ENCODE assay signal across 8 cellular contexts in genomic region chr12:108333898-108334699, GRCh38.
DNase-seq lines count a peak whose midpoint lies in the region; ATAC-seq lines count a peak whose summit lies in the region.

No MANE protein-coding gene starts in this region.

- H3K27me3 Mint-ChIP-seq in effector memory CD8-positive, alpha-beta T cell, result peaks cover 6 to 19% of the 10 kb centered on the region in 2 donors

- peaks cover 33 to 65% of the 10 kb centered on the region in 2 donors for H3K4me1 Mint-ChIP-seq in effector memory CD8-positive, alpha-beta T cell (ENCODE audit: low read depth in 2 of 2)

- DNase-seq in DMS 273 (lab: John Stamatoyannopoulos, UW; ENCODE audit: unreplicated experiment) (peak; percentile 18), DMS 273 treated with DMSO at 0.1 percent for 48 hours (lab: John Stamatoyannopoulos, UW) (no peak), glomerular visceral epithelial cell (ENCODE audit: extremely low spot score) (no peak)
- peak in 1 of 3 experiments; percentile 23 for DNase-seq in effector memory CD8-positive, alpha-beta T cell
- no peak for DNase-seq in stimulated activated naive CD8-positive, alpha-beta T cell treated with anti-CD3 and anti-CD28 coated beads, Interleukin-15, Interleukin-2, amounts not matched to agents 100 U/mL and 50 U/mL, for 24 hours

- peaks cover 6% of the 10 kb centered on the region for H3K36me3 Mint-ChIP-seq in effector memory CD8-positive, alpha-beta T cell (ENCODE audit: insufficient read depth)

- peak overlapping the region; percentile 51 to 52 for H3K4me3 Mint-ChIP-seq in effector memory CD8-positive, alpha-beta T cell

- no peaks in the 10 kb centered on the region for H3K9me3 Mint-ChIP-seq in effector memory CD8-positive, alpha-beta T cell

- peak overlapping the region; percentile 78 to 86 for H3K27ac Mint-ChIP-seq in effector memory CD8-positive, alpha-beta T cell

- ATAC-seq in HG03280 (IDR thresholded peaks at IDR 0.05; ENCODE audit: unreplicated experiment), result peak; percentile 37
- peak; percentile 47 for ATAC-seq in effector memory CD8-positive, alpha-beta T cell (replicated peaks)
- peak; percentile 53 for ATAC-seq in stimulated activated naive CD8-positive, alpha-beta T cell treated with anti-CD3 and anti-CD28 coated beads, Interleukin-15, Interleukin-2, amounts not matched to agents 100 U/mL and 50 U/mL, for 24 hours
- no peak for ATAC-seq in HG03196 (IDR thresholded peaks at IDR 0.05; ENCODE audit: unreplicated experiment)
- ATAC-seq in HG03097 (IDR thresholded peaks at IDR 0.05; ENCODE audit: low FRiP score, unreplicated experiment), result no peak

Comparison
In these comparisons a context has a peak if more than half of its experiments do, and no peak if none do; other contexts are left out.
1. ATAC-seq: peak in HG03280 (single experiment), effector memory CD8-positive, alpha-beta T cell (single experiment) and stimulated activated naive CD8-positive, alpha-beta T cell treated with anti-CD3 and anti-CD28 coated beads, Interleukin-15, Interleukin-2, amounts not matched to agents 100 U/mL and 50 U/mL, for 24 hours (single experiment); none in HG03196 (single experiment) and HG03097 (single experiment).